ENCODE assay signal across 1 cellular context in the genomic region with DNA sequence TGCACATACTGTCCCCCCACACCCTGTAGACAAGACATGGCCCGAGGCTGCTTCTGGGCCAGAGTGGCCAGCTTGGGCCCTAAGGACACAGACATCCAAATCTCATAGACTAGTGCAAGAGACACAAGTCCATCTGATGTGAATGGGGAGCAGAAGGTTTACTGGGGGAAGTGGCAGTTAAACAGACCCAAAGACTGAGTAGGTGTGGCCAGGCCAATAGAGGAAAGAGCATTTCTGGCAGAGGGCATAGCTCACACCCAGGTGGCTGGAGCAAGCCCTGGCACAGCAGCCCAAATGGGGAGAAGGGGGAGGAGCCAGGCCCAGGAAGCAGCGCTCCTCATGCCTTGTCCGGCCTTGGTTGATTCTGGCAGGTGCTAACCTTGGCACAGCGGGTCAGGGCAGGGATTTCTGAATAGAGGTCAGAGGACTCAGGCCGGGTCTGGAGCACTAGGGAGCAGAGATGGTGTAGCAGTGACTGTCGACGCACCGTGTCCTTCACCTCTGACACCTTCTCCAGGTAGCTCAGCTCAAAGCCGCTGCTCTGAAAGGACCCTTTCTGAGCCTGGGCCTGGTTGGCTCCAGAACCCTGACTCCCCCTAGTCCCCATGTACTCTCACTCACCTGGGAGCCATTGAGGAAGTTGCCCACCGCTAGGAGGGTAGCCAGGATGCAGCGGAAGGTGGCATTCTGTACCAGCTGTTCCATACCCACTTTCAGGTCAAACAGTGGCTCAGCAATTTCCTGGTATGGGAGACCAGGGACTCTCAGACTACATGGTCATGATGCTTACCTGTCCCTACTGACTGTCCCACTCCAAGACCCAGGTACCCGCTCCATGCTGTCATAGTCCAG.
TF ChIP-seq lines count a peak whose summit lies in the region.

No MANE protein-coding gene starts in this region.

TF ChIP-seq in H1, 55 proteins besides CTCF, POLR2A, EP300 and RAD21:
- TF ChIP-seq POLR2AphosphoS5 (IDR thresholded peaks at IDR 0.05; ENCODE audit: low read depth, low read length) (peak; percentile 39), CBX8 (IDR thresholded peaks at IDR 0.05; ENCODE audit: borderline replicate concordance, low read depth, low read length) (no peak)
TF ChIP-seq in H1: peak in this region for 1.
